Comparison of ENCODE assay signal across 19 cellular contexts in the genomic region with DNA sequence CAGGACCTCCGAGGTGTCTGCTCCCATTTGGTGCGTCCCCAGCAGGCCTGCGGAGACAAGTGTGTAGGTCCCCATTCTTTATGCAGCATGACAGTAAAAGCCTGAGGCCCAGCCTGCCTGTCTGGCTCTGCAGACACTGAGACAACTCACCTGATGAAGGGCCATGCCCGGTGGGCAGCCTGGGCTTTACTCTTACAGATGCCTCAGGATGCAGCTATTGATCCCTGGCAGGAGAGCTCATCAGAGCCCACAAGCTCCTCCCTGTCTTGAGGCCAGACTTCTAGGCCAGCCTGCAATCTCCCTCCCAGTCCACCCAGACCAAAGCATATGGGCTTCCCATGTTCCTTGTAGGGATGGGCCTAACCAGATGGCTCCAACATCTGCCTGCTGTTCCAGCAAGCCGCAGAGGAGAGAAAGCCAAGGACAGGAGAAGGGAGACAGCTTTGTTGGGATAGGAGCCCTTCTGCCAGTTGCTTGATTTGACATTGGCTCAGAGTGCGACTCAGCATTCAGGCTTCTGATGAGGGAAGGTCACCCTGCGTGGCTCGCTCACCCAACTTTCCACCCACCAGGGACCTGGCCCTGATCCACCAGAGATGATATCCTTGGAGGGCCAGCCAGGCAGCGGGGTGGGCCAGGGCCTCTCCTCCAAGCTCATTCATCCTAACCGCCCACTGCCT.
DNase-seq lines count a peak whose midpoint lies in the region; ATAC-seq and TF ChIP-seq lines count a peak whose summit lies in the region.
"Had no signal": no experiment of that assay in that cellular context is flagged by ENCODE, and none has a peak within 500 bp of the region (broad histone marks: within the 10 kb centered on the region; RNA-seq: fewer than 3 reads in every experiment).

No MANE protein-coding gene starts in this region.

- no peak overlapping the region for H3K27ac ChIP-seq in spleen
- H3K27ac ChIP-seq: upper lobe of left lung had no signal

- CTCF ChIA-PET in activated CD8-positive, alpha-beta T cell treated with anti-CD3 and anti-CD28 coated beads, Interleukin-2, amount 10 ng/mL, durations not matched to agents 7 days and 5 days (lab: Charles Lee) = no interaction called here

- intact Hi-C loops in Right ventricle myocardium superior (cut with DNase I) = no loop called here
- intact Hi-C loops in cardiac septum (cut with DNase I) = no loop called here
- intact Hi-C loops in left ventricle myocardium superior (cut with micrococcal nuclease) = no loop called here
- intact Hi-C loops in spleen (cut with DNase I; ENCODE audit: low total_unique reads) = no loop called here
- intact Hi-C loops in activated T-helper 1 cell treated with anti-CD3 and anti-CD28 coated beads, Interleukin-12 subunit alpha, Interleukin-12 subunit beta, Interleukin-2, Interleukin-4 antibody, amounts not matched to agents 30 ng/mL and 10 ng/mL and 1 ng/mL, durations not matched to agents 14 hours and 24 hours and 36 hours (cut with micrococcal nuclease) = no loop called here

- POLR2A ChIA-PET in activated CD8-positive, alpha-beta T cell treated with anti-CD3 and anti-CD28 coated beads, Interleukin-2, amount 10 ng/mL, durations not matched to agents 7 days and 5 days (lab: Charles Lee) = interaction anchor here (0.5 to 1.1 kb wide), 2 partner anchors 9 to 429 kb away, joined by 3 read pairs; no protein-coding TSS in a partner anchor

- peak overlapping the region; percentile 73 for H3K27ac Mint-ChIP-seq in activated CD8-positive, alpha-beta T cell treated with anti-CD3 and anti-CD28 coated beads, Interleukin-2, amount 10 ng/mL, durations not matched to agents 7 days and 5 days
- H3K27ac Mint-ChIP-seq in activated T-helper 1 cell treated with anti-CD3 and anti-CD28 coated beads, Interleukin-12 subunit alpha, Interleukin-12 subunit beta, Interleukin-2, Interleukin-4 antibody, amounts not matched to agents 30 ng/mL and 10 ng/mL and 1 ng/mL, durations not matched to agents 14 hours and 24 hours and 36 hours = no peak overlapping the region
- H3K27ac Mint-ChIP-seq: activated B cell treated with CpG ODN at 0.5 μM for 24 hours; natural killer cell; stimulated activated naive CD8-positive, alpha-beta T cell treated with anti-CD3 and anti-CD28 coated beads, Interleukin-15, Interleukin-2, amounts not matched to agents 100 ng/mL and 50 ng/mL, for 24 hours had no signal

- peaks cover 80% of the 10 kb centered on the region for H3K4me1 Mint-ChIP-seq in activated CD8-positive, alpha-beta T cell treated with anti-CD3 and anti-CD28 coated beads, Interleukin-2, amount 10 ng/mL, durations not matched to agents 7 days and 5 days (ENCODE audit: low read depth)
- peaks cover 31% of the 10 kb centered on the region for H3K4me1 Mint-ChIP-seq in activated T-helper 1 cell treated with anti-CD3 and anti-CD28 coated beads, Interleukin-12 subunit alpha, Interleukin-12 subunit beta, Interleukin-2, Interleukin-4 antibody, amounts not matched to agents 30 ng/mL and 10 ng/mL and 1 ng/mL, durations not matched to agents 14 hours and 24 hours and 36 hours (ENCODE audit: low read depth)
- H3K4me1 Mint-ChIP-seq: CD4-positive, CD25-positive, alpha-beta regulatory T cell had no signal

- WGBS in spleen, 5 donors = 76 to 98% (median 92%) methylated on average over 6 to 10 of the region's 10 CpGs

- H3K27me3 Mint-ChIP-seq in activated CD8-positive, alpha-beta T cell treated with anti-CD3 and anti-CD28 coated beads, Interleukin-2, amount 10 ng/mL, durations not matched to agents 7 days and 5 days (ENCODE audit: low read depth) = no peaks in the 10 kb centered on the region
- no peaks in the 10 kb centered on the region for H3K27me3 Mint-ChIP-seq in activated T-helper 1 cell treated with anti-CD3 and anti-CD28 coated beads, Interleukin-12 subunit alpha, Interleukin-12 subunit beta, Interleukin-2, Interleukin-4 antibody, amounts not matched to agents 30 ng/mL and 10 ng/mL and 1 ng/mL, durations not matched to agents 14 hours and 24 hours and 36 hours (ENCODE audit: insufficient read depth)
- H3K27me3 Mint-ChIP-seq: activated B cell treated with CpG ODN at 0.5 μM for 24 hours; CD4-positive, CD25-positive, alpha-beta regulatory T cell; stimulated activated naive CD8-positive, alpha-beta T cell treated with anti-CD3 and anti-CD28 coated beads, Interleukin-15, Interleukin-2, amounts not matched to agents 100 ng/mL and 50 ng/mL, for 24 hours had no signal

- TF ChIP-seq POLR2A in spleen (IDR thresholded peaks at IDR 0.05) = no peak

- H3K4me1 ChIP-seq in spleen = no peaks in the 10 kb centered on the region
- H3K4me1 ChIP-seq: upper lobe of left lung had no signal

- peaks cover 0 to 99% (median 35%) of the 10 kb centered on the region in 6 donors for H3K36me3 ChIP-seq in spleen

- no peaks in the 10 kb centered on the region for H3K9me3 Mint-ChIP-seq in activated CD8-positive, alpha-beta T cell treated with anti-CD3 and anti-CD28 coated beads, Interleukin-2, amount 10 ng/mL, durations not matched to agents 7 days and 5 days (ENCODE audit: insufficient read depth)
- H3K9me3 Mint-ChIP-seq in activated T-helper 1 cell treated with anti-CD3 and anti-CD28 coated beads, Interleukin-12 subunit alpha, Interleukin-12 subunit beta, Interleukin-2, Interleukin-4 antibody, amounts not matched to agents 30 ng/mL and 10 ng/mL and 1 ng/mL, durations not matched to agents 14 hours and 24 hours and 36 hours = no peaks in the 10 kb centered on the region
- H3K9me3 Mint-ChIP-seq: activated B cell treated with CpG ODN at 0.5 μM for 24 hours; CD4-positive, CD25-positive, alpha-beta regulatory T cell; natural killer cell; stimulated activated naive CD8-positive, alpha-beta T cell treated with anti-CD3 and anti-CD28 coated beads, Interleukin-15, Interleukin-2, amounts not matched to agents 100 ng/mL and 50 ng/mL, for 24 hours had no signal

- in situ Hi-C loops in GM13976 (cut with MboI; ENCODE audit: low sequenced_read_pairs, unreplicated experiment) = no loop called here

- H3K9me3 ChIP-seq in spleen = no peaks in the 10 kb centered on the region
- H3K9me3 ChIP-seq: upper lobe of left lung had no signal

- peaks cover 47% of the 10 kb centered on the region for H3K36me3 Mint-ChIP-seq in activated CD8-positive, alpha-beta T cell treated with anti-CD3 and anti-CD28 coated beads, Interleukin-2, amount 10 ng/mL, durations not matched to agents 7 days and 5 days (ENCODE audit: low read depth)
- H3K36me3 Mint-ChIP-seq in activated T-helper 1 cell treated with anti-CD3 and anti-CD28 coated beads, Interleukin-12 subunit alpha, Interleukin-12 subunit beta, Interleukin-2, Interleukin-4 antibody, amounts not matched to agents 30 ng/mL and 10 ng/mL and 1 ng/mL, durations not matched to agents 14 hours and 24 hours and 36 hours (ENCODE audit: low read depth) = peaks cover 21% of the 10 kb centered on the region
- H3K36me3 Mint-ChIP-seq: natural killer cell had no signal

- no peaks in the 10 kb centered on the region for H3K27me3 ChIP-seq in spleen (replicated peaks in 1 of 7)
- H3K27me3 ChIP-seq: upper lobe of left lung had no signal

- TF ChIP-seq CTCF in spleen (IDR thresholded peaks at IDR 0.05 in 8 of 11, conservative IDR thresholded peaks at IDR 0.05 in 3 of 11) (no peak), GM13976 (IDR thresholded peaks at IDR 0.05; ENCODE audit: borderline replicate concordance, control extremely low read depth, extremely low read depth, insufficient read depth, missing control alignments) (no peak)

- DNase-seq in Right ventricle myocardium superior = no peak
- no peak for DNase-seq in cardiac septum (ENCODE audit: low spot score)
- DNase-seq in activated CD8-positive, alpha-beta T cell treated with anti-CD3 and anti-CD28 coated beads, Interleukin-2, amount 10 ng/mL, durations not matched to agents 7 days and 5 days = no peak
- peak; percentile 40 for DNase-seq in left ventricle myocardium superior
- no peak for DNase-seq in spleen
- DNase-seq in GM13976 (ENCODE audit: low spot score) = no peak
- DNase-seq in activated T-helper 1 cell treated with anti-CD3 and anti-CD28 coated beads, Interleukin-12 subunit alpha, Interleukin-12 subunit beta, Interleukin-2, Interleukin-4 antibody, amounts not matched to agents 30 ng/mL and 10 ng/mL and 1 ng/mL, durations not matched to agents 14 hours and 24 hours and 36 hours (ENCODE audit: low spot score) = no peak
- DNase-seq: activated B cell treated with CpG ODN at 0.5 μM for 24 hours; CD4-positive, CD25-positive, alpha-beta regulatory T cell; cerebellar nuclear complex; mesenchymal stem cell; MM.1S; natural killer cell; NCI-H526; OCI-M1; SIG-M5; upper lobe of left lung had no signal

- no peak overlapping the region for H3K4me3 ChIP-seq in spleen
- H3K4me3 ChIP-seq: upper lobe of left lung had no signal

- ATAC-seq in Right ventricle myocardium superior (ENCODE audit: poor library complexity) (peak; percentile 66), left ventricle myocardium superior (peak; percentile 72), HG02885 (IDR thresholded peaks at IDR 0.05; ENCODE audit: poor library complexity, unreplicated experiment) (no peak)
- ATAC-seq in activated CD8-positive, alpha-beta T cell treated with anti-CD3 and anti-CD28 coated beads, Interleukin-2, amount 10 ng/mL, durations not matched to agents 7 days and 5 days = no peak
- ATAC-seq: natural killer cell had no signal

- H3K4me3 Mint-ChIP-seq in activated CD8-positive, alpha-beta T cell treated with anti-CD3 and anti-CD28 coated beads, Interleukin-2, amount 10 ng/mL, durations not matched to agents 7 days and 5 days = no peak overlapping the region
- H3K4me3 Mint-ChIP-seq in activated T-helper 1 cell treated with anti-CD3 and anti-CD28 coated beads, Interleukin-12 subunit alpha, Interleukin-12 subunit beta, Interleukin-2, Interleukin-4 antibody, amounts not matched to agents 30 ng/mL and 10 ng/mL and 1 ng/mL, durations not matched to agents 14 hours and 24 hours and 36 hours = no peak overlapping the region
- H3K4me3 Mint-ChIP-seq: activated B cell treated with CpG ODN at 0.5 μM for 24 hours; CD4-positive, CD25-positive, alpha-beta regulatory T cell; natural killer cell; stimulated activated naive CD8-positive, alpha-beta T cell treated with anti-CD3 and anti-CD28 coated beads, Interleukin-15, Interleukin-2, amounts not matched to agents 100 ng/mL and 50 ng/mL, for 24 hours had no signal

Comparison
In these comparisons a context has a peak if more than half of its experiments do, and no peak if none do; other contexts are left out.
1. ATAC-seq: peak in Right ventricle myocardium superior (single experiment) and left ventricle myocardium superior (single experiment); none in activated CD8-positive, alpha-beta T cell treated with anti-CD3 and anti-CD28 coated beads, Interleukin-2, amount 10 ng/mL, durations not matched to agents 7 days and 5 days (single experiment) and HG02885 (single experiment).